In genomic region chr12:4763549-4763948, GRCh38 we compare ENCODE assay signal across 10 cellular contexts. TPM values are rescaled to one million over a fixed set of nuclear protein-coding genes. Genes with fewer than 3 reads are reported as not detected.
DNase-seq lines count a peak whose midpoint lies in the region; ATAC-seq, FAIRE-seq and TF ChIP-seq lines count a peak whose summit lies in the region.
"Had no signal": no experiment of that assay in that cellular context is flagged by ENCODE, and none has a peak within 500 bp of the region (broad histone marks: within the 10 kb centered on the region; RNA-seq: fewer than 3 reads in every experiment).

No MANE protein-coding gene starts in this region.

- H3K27ac ChIP-seq in KOPT-K1 (ENCODE audit: low read depth, low read length, poor library complexity, severe bottlenecking) (peak overlapping the region; percentile 48), keratinocyte (ENCODE audit: control insufficient read depth, insufficient read depth, low read length) (no peak overlapping the region)
- H3K27ac ChIP-seq: VCaP had no signal

- no peaks in the 10 kb centered on the region for H3K9me3 ChIP-seq in BE2C
- H3K9me3 ChIP-seq in KOPT-K1 (ENCODE audit: insufficient read depth, low read length, poor library complexity, severe bottlenecking) = no peaks in the 10 kb centered on the region
- no peaks in the 10 kb centered on the region for H3K9me3 ChIP-seq in keratinocyte (ENCODE audit: control insufficient read depth, low read depth, low read length)

- H3K36me3 ChIP-seq in BE2C (no peaks in the 10 kb centered on the region), KOPT-K1 (ENCODE audit: insufficient read depth, low read length) (no peaks in the 10 kb centered on the region), keratinocyte (ENCODE audit: control insufficient read depth in 2 of 2, extremely low read depth in 1 of 2, insufficient read depth in 2 of 2, low read length in 2 of 2) (no peaks in the 10 kb centered on the region)

- FAIRE-seq in keratinocyte (lab: Jason Lieb, UNC) = no peak

- no peaks in the 10 kb centered on the region for H3K27me3 ChIP-seq in BE2C
- H3K27me3 ChIP-seq in keratinocyte (ENCODE audit: control insufficient read depth, extremely low read depth, insufficient read depth, low read length) = no peaks in the 10 kb centered on the region

- H3K79me2 ChIP-seq in keratinocyte (ENCODE audit: control insufficient read depth, insufficient read depth, low read length) = no peaks in the 10 kb centered on the region

- peak overlapping the region; percentile 39 for H2AFZ ChIP-seq in keratinocyte (ENCODE audit: control insufficient read depth, low read length)

- no peak for ATAC-seq in HG02981 (IDR thresholded peaks at IDR 0.05; ENCODE audit: unreplicated experiment)
- no peak for ATAC-seq in GM21529 (IDR thresholded peaks at IDR 0.05; ENCODE audit: unreplicated experiment)

- DNase-seq in BE2C (peak; percentile 77), SW480 (ENCODE audit: low spot score) (peak; percentile 26), keratinocyte (ENCODE audit: low read depth, low spot score) (no peak), kidney tubule cell (ENCODE audit: low spot score) (no peak), KG1 (lab: John Stamatoyannopoulos, UW) (no peak)
- DNase-seq: NCI-H2171 had no signal

- peak; percentile 61 for TF ChIP-seq CTCF in BE2C (IDR thresholded peaks at IDR 0.05; ENCODE audit: low read depth, low read length)
- peak in 2 of 3 experiments; percentile 22 to 38 for TF ChIP-seq CTCF in keratinocyte (optimal IDR thresholded peaks at IDR 0.05 in 1 of 3, IDR thresholded peaks at IDR 0.05 in 1 of 3, conservative IDR thresholded peaks at IDR 0.05 in 1 of 3; ENCODE audit: extremely low read depth in 1 of 3, insufficient read depth in 2 of 3, low read length in 3 of 3)

- dilution Hi-C loops in keratinocyte (cut with MboI; ENCODE audit: extremely low pct_ligation_motif_present, low sequenced_read_pairs) = no loop called here

- H3K9me1 ChIP-seq in keratinocyte (ENCODE audit: control insufficient read depth, extremely low read depth, insufficient read depth, low read length) = no peaks in the 10 kb centered on the region

- H3K9ac ChIP-seq in keratinocyte (ENCODE audit: control insufficient read depth, extremely low read depth, insufficient read depth, low read length) = no peak overlapping the region

- H3K4me2 ChIP-seq in keratinocyte (ENCODE audit: control insufficient read depth, extremely low read depth, insufficient read depth, low read depth, low read length) = peak overlapping the region; percentile 22

- H3K4me3 ChIP-seq in BE2C (ENCODE audit: low read depth, low read length) (no peak overlapping the region), keratinocyte (ENCODE audit: control insufficient read depth in 2 of 3, extremely low read depth in 1 of 3, insufficient read depth in 2 of 3, low read depth in 1 of 3, low read length in 3 of 3) (no peak overlapping the region)

- H3K4me1 ChIP-seq in BE2C = no peaks in the 10 kb centered on the region
- peaks cover 2% of the 10 kb centered on the region for H3K4me1 ChIP-seq in keratinocyte (ENCODE audit: control insufficient read depth, extremely low read depth, insufficient read depth, low read length)

- H4K20me1 ChIP-seq in keratinocyte (ENCODE audit: control insufficient read depth, extremely low read depth, insufficient read depth, low read length) = no peaks in the 10 kb centered on the region

RNA-seq across cellular contexts. Expression of gene GALNT8, which starts 43.3 kb away (rescaled TPM):
- 0.88 TPM for polyA plus RNA-seq in BE2C (2012; ENCODE audit: insufficient read depth, insufficient read length, low read depth)
- polyA plus RNA-seq in keratinocyte = 0.10 to 0.14 TPM in 2 of 3 replicates, not detected in the other
- not detected for polyA plus RNA-seq in keratinocyte (2011; ENCODE audit: low read depth)
- 0.13 and 0.43 TPM in 2 replicates for polyA plus RNA-seq in keratinocyte (2011; cell fraction: cytosol; rRNA removed)
- not detected in 2 replicates for polyA plus RNA-seq in keratinocyte (2011; cell fraction: nucleus; rRNA removed)
- not detected in 2 replicates for polyA plus RNA-seq in keratinocyte (2012; ENCODE audit: low replicate concordance)
- polyA minus RNA-seq in keratinocyte = not detected in 3 replicates
- polyA minus RNA-seq in keratinocyte (2011; cell fraction: cytosol; rRNA and poly(A)+ RNA removed) = not detected
- 0.16 TPM in 1 of 2 replicates, not detected in the other for polyA minus RNA-seq in keratinocyte (2011; cell fraction: nucleus; rRNA and poly(A)+ RNA removed)

Comparison
In these comparisons a context has a peak if more than half of its experiments do, and no peak if none do; other contexts are left out.
1. DNase-seq: peak in BE2C (single experiment) and SW480 (single experiment); none in keratinocyte (single experiment), kidney tubule cell (single experiment) and KG1 (single experiment).